Comparison of ENCODE assay signal across 12 cellular contexts in the genomic region with DNA sequence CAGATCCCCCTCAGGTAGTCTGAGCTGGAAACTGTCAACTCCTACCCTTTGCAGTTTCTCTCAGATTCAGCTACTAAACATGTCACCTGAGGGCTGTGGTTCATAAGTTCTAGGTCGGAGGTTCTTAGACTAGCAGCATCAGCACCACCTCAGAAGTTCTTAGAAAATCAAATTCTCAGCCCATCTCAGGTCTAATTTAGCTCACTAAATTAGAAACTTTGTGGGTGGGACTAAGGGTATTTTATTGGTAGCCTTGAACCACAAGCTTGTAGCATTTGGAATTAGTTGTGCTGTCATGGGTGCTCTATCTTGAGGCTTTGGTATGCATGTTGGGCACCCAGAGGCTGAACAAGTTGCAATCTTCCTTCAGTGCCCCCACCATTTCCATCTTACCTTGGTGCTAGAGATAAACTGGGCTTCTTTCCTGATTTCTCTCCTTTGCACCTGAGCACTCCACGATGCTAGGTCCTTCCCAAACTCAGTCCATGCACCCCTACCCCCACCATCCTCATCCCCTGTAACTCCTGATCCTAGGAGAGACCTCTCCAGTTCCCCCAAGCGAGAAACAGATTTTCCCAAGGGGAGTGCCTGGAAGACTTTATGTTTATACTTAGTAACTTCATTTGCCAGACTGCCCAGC. TPM values are rescaled to one million over a fixed set of nuclear protein-coding genes. Genes with fewer than 3 reads are reported as not detected.
DNase-seq lines count a peak whose midpoint lies in the region; ATAC-seq and TF ChIP-seq lines count a peak whose summit lies in the region.
"Had no signal": no experiment of that assay in that cellular context is flagged by ENCODE, and none has a peak within 500 bp of the region (broad histone marks: within the 10 kb centered on the region; RNA-seq: fewer than 3 reads in every experiment).

No MANE protein-coding gene starts in this region.

- H3K27ac ChIP-seq in IMR-90 (ENCODE audit: insufficient read depth, low read length): peak overlapping the region; percentile 32; the same call in 1 of the 2 replicates
- H3K27ac ChIP-seq in neuronal stem cell (replicated peaks; ENCODE audit: low read length): no peak overlapping the region
- no peak overlapping the region for H3K27ac ChIP-seq in psoas muscle
- no peak overlapping the region for H3K27ac ChIP-seq in trophoblast cell (ENCODE audit: low read depth, low read length)

- H3K9ac ChIP-seq in IMR-90 (ENCODE audit: low read depth, low read length): no peak overlapping the region
- no peak overlapping the region for H3K9ac ChIP-seq in neuronal stem cell (ENCODE audit: low read depth, low read length, poor library complexity)
- no peak overlapping the region for H3K9ac ChIP-seq in trophoblast cell (ENCODE audit: low read length)

- H3K56ac ChIP-seq in IMR-90 (ENCODE audit: extremely low read depth, insufficient read depth, low read length): no peak overlapping the region

- no peaks in the 10 kb centered on the region for H3K9me3 ChIP-seq in IMR-90 (ENCODE audit: control insufficient read depth, insufficient read depth, low read length)
- peaks cover 0 to 3% of the 10 kb centered on the region in 2 donors for H3K9me3 ChIP-seq in neuronal stem cell (replicated peaks in 1 of 2; ENCODE audit: control insufficient read depth in 2 of 2, insufficient read depth in 1 of 2, low read depth in 1 of 2, low read length in 2 of 2)
- no peaks in the 10 kb centered on the region for H3K9me3 ChIP-seq in psoas muscle
- H3K9me3 ChIP-seq in trophoblast cell (ENCODE audit: insufficient read depth, low read depth, low read length): no peaks in the 10 kb centered on the region
- H3K9me3 ChIP-seq: MG63 had no signal

- H4K5ac ChIP-seq in IMR-90 (ENCODE audit: low read depth, low read length): no peak overlapping the region; the same call in 1 of the 2 replicates

- no peak for TF ChIP-seq RAD21 in IMR-90 (IDR thresholded peaks at IDR 0.05; ENCODE audit: low read length)

- no peak for TF ChIP-seq POLR2A in IMR-90 (IDR thresholded peaks at IDR 0.05; ENCODE audit: low read depth, low read length)

- no peak overlapping the region for H3K4me3 ChIP-seq in GM06990 (replicated peaks; ENCODE audit: low read depth, low read length)
- no peak overlapping the region for H3K4me3 ChIP-seq in IMR-90 (ENCODE audit: insufficient read depth, low read depth, low read length)
- H3K4me3 ChIP-seq in neuronal stem cell (ENCODE audit: low read length in 2 of 2): no peak overlapping the region
- no peak overlapping the region for H3K4me3 ChIP-seq in psoas muscle
- no peak overlapping the region for H3K4me3 ChIP-seq in trophoblast cell (ENCODE audit: low read depth, low read length)
- H3K4me3 ChIP-seq: MG63 had no signal

- no TSS peak for BruUV-seq in IMR-90 (replicated peaks; lab: Mats Ljungman, UMichigan)

- TF ChIP-seq CTCF in GM06990 (IDR thresholded peaks at IDR 0.05; ENCODE audit: insufficient read depth, low read length, poor library complexity, severe bottlenecking): no peak
- TF ChIP-seq CTCF in IMR-90 (conservative IDR thresholded peaks at IDR 0.05; ENCODE audit: low read depth, low read length): no peak
- no peak for TF ChIP-seq CTCF in psoas muscle (IDR thresholded peaks at IDR 0.05)

- H2BK5ac ChIP-seq in IMR-90 (ENCODE audit: low read depth, low read length, poor library complexity, severe bottlenecking) (no peak overlapping the region), neuronal stem cell (ENCODE audit: low read length) (no peak overlapping the region), trophoblast cell (ENCODE audit: low read depth, low read length, poor library complexity) (no peak overlapping the region)

- peaks cover 2% of the 10 kb centered on the region; the same call in 1 of the 2 replicates for H3K9me1 ChIP-seq in IMR-90 (ENCODE audit: insufficient read depth, low read length)

- H3K18ac ChIP-seq in IMR-90 (ENCODE audit: low read depth, low read length) (no peak overlapping the region; the same call in 1 of the 2 replicates), neuronal stem cell (ENCODE audit: low read length) (no peak overlapping the region), trophoblast cell (ENCODE audit: low read length) (no peak overlapping the region)

- peak overlapping the region; percentile 8; the same call in 1 of the 2 replicates for H3K14ac ChIP-seq in IMR-90 (replicated peaks; ENCODE audit: low read depth, low read length)
- no peak overlapping the region for H3K14ac ChIP-seq in neuronal stem cell (ENCODE audit: low read length)
- H3K14ac ChIP-seq in trophoblast cell (ENCODE audit: low read length): no peak overlapping the region

- no CpG with 5 or more reads among the region's 3 CpGs for WGBS in IMR-90 (ENCODE audit: extremely low coverage in 2 of 2, insufficient read length in 1 of 2), 2 experiments
- no CpG with 5 or more reads among the region's 3 CpGs for WGBS in neuronal stem cell (ENCODE audit: extremely low coverage in 2 of 2, insufficient read length in 2 of 2, insufficient replicate concordance in 1 of 2), 2 donors
- WGBS in psoas muscle, 3 donors: 66 to 68% (median 67%) methylated on average over 3 of the region's 3 CpGs
- no CpG with 5 or more reads among the region's 3 CpGs for WGBS in trophoblast cell (ENCODE audit: extremely low coverage, insufficient coverage, insufficient read length)

- H3K4me3 Mint-ChIP-seq in activated naive CD8-positive, alpha-beta T cell treated with anti-CD3 and anti-CD28 coated beads for 36 hours: peak overlapping the region; percentile 75
- H3K4me3 Mint-ChIP-seq: neural crest cell, WTC11 had no signal

- CTCF ChIA-PET in IMR-90 (lab: Yijun Ruan, JAX): interaction anchor here (0.5 to 2.0 kb wide), 2 partner anchors 18 to 1505 kb away, joined by 3 to 6 read pairs; no protein-coding TSS in a partner anchor

- H3K79me1 ChIP-seq in IMR-90 (ENCODE audit: low read depth in 1 of 2, low read length in 2 of 2): no peaks in the 10 kb centered on the region
- H3K79me1 ChIP-seq in neuronal stem cell (ENCODE audit: low read depth, low read length): no peaks in the 10 kb centered on the region
- no peaks in the 10 kb centered on the region for H3K79me1 ChIP-seq in trophoblast cell (ENCODE audit: low read length)

- H2BK120ac ChIP-seq in IMR-90 (ENCODE audit: low read depth, low read length): peak overlapping the region; percentile 38
- no peak overlapping the region for H2BK120ac ChIP-seq in neuronal stem cell (ENCODE audit: low read depth, low read length)
- H2BK120ac ChIP-seq in trophoblast cell (ENCODE audit: insufficient read depth, low read length, poor library complexity): no peak overlapping the region

- H2BK15ac ChIP-seq in IMR-90 (ENCODE audit: low read depth, low read length): no peak overlapping the region
- H2BK15ac ChIP-seq in neuronal stem cell (ENCODE audit: low read length): no peak overlapping the region

- H2BK12ac ChIP-seq in neuronal stem cell (ENCODE audit: low read length) (no peak overlapping the region), trophoblast cell (ENCODE audit: low read length) (no peak overlapping the region)

- in situ Hi-C loops in IMR-90 (cut with MboI; ENCODE audit: low sequenced_read_pairs): no loop called here

- H3K27me3 Mint-ChIP-seq in activated naive CD8-positive, alpha-beta T cell treated with anti-CD3 and anti-CD28 coated beads for 36 hours: peaks cover 6% of the 10 kb centered on the region

- H4K20me1 ChIP-seq in IMR-90 (ENCODE audit: insufficient read depth, low read length): no peaks in the 10 kb centered on the region

- H4K91ac ChIP-seq in IMR-90 (ENCODE audit: insufficient read depth, low read depth, low read length): 0 out of 2 replicates have a peak overlapping the region, but pooled peaks have one; percentile 1
- no peak overlapping the region for H4K91ac ChIP-seq in neuronal stem cell (ENCODE audit: low read depth, low read length, poor library complexity)
- no peak overlapping the region for H4K91ac ChIP-seq in trophoblast cell (ENCODE audit: low read depth, low read length)

- intact Hi-C loops in IMR-90 (cut with micrococcal nuclease) (no loop called here), psoas muscle (cut with DNase I) (no loop called here)

- H4K12ac ChIP-seq in trophoblast cell (ENCODE audit: low read depth, low read length): no peak overlapping the region

- H3K4me1 ChIP-seq in IMR-90 (ENCODE audit: control insufficient read depth, insufficient read depth, low read length) (peaks cover 2% of the 10 kb centered on the region; the same call in 1 of the 2 replicates), neuronal stem cell (ENCODE audit: control insufficient read depth in 2 of 2, insufficient read depth in 1 of 2, low read depth in 1 of 2, low read length in 2 of 2) (peaks cover 5 to 7% of the 10 kb centered on the region in 2 donors), psoas muscle (no peaks in the 10 kb centered on the region), trophoblast cell (ENCODE audit: control insufficient read depth in 1 of 2, insufficient read depth in 2 of 2, low read length in 2 of 2) (peaks cover 4 to 8% of the 10 kb centered on the region in 2 experiments)

- dilution Hi-C loops in IMR-90 (cut with HindIII; ENCODE audit: low sequenced_read_pairs, unreplicated experiment): no loop called here

- H3K23ac ChIP-seq in IMR-90 (ENCODE audit: low read depth, low read length) (no peak overlapping the region), neuronal stem cell (ENCODE audit: low read depth, low read length, poor library complexity) (no peak overlapping the region), trophoblast cell (ENCODE audit: low read length) (no peak overlapping the region)

- no peak overlapping the region for H2AK5ac ChIP-seq in IMR-90 (ENCODE audit: low read depth, low read length)
- H2AK5ac ChIP-seq in neuronal stem cell (ENCODE audit: low read depth, low read length): no peak overlapping the region
- no peak overlapping the region for H2AK5ac ChIP-seq in trophoblast cell (ENCODE audit: low read length)

- H3K27ac Mint-ChIP-seq in activated naive CD8-positive, alpha-beta T cell treated with anti-CD3 and anti-CD28 coated beads for 36 hours: peak overlapping the region; percentile 98
- H3K27ac Mint-ChIP-seq: WTC11 had no signal

- H3K27me3 ChIP-seq in GM06990 (replicated peaks; ENCODE audit: control insufficient read depth, insufficient read depth, low read length) (no peaks in the 10 kb centered on the region), IMR-90 (ENCODE audit: control insufficient read depth, insufficient read depth, low read length) (peaks cover 2% of the 10 kb centered on the region; the same call in 1 of the 2 replicates), neuronal stem cell (ENCODE audit: control insufficient read depth in 3 of 3, insufficient read depth in 3 of 3, low read depth in 1 of 3, low read length in 3 of 3) (no peaks in the 10 kb centered on the region), psoas muscle (ENCODE audit: insufficient read depth in 3 of 3, low read length in 2 of 3) (peaks cover 0 to 2% (median 0%) of the 10 kb centered on the region in 3 donors), trophoblast cell (ENCODE audit: insufficient read depth, low read length) (no peaks in the 10 kb centered on the region)
- H3K27me3 ChIP-seq: MG63 had no signal

- H2AK9ac ChIP-seq in IMR-90 (replicated peaks; ENCODE audit: low read depth, low read length, poor library complexity): no peak overlapping the region

- H4K8ac ChIP-seq in IMR-90 (ENCODE audit: low read depth in 2 of 2, low read length in 2 of 2) (peak overlapping the region in 1 of 2 experiments; percentile 34; a peak in 1 of 4 replicates), neuronal stem cell (ENCODE audit: low read depth, low read length) (no peak overlapping the region), trophoblast cell (ENCODE audit: low read depth, low read length) (no peak overlapping the region)

- H2BK20ac ChIP-seq in IMR-90 (ENCODE audit: low read depth, low read length): peak overlapping the region; percentile 72

- ATAC-seq in IMR-90 (ENCODE audit: low read depth) (no peak; the same call in 1 of the 2 replicates), psoas muscle (no peak), HG02973 (IDR thresholded peaks at IDR 0.05; ENCODE audit: unreplicated experiment) (no peak)
- ATAC-seq: HCT116, Right ventricle myocardium inferior, WTC11 had no signal

- DNase-seq in GM06990 (ENCODE audit: extremely low read depth, insufficient read length): peak; percentile 56
- no peak for DNase-seq in IMR-90
- peak; percentile 38 for DNase-seq in activated naive CD8-positive, alpha-beta T cell treated with anti-CD3 and anti-CD28 coated beads for 36 hours
- no peak for DNase-seq in neuronal stem cell (ENCODE audit: low spot score)
- DNase-seq in psoas muscle: no peak
- no peak for DNase-seq in trophoblast cell

- POLR2A ChIA-PET in IMR-90 (lab: Charles Lee; ENCODE audit: unreplicated experiment): no interaction called here

- H2AFZ ChIP-seq in IMR-90 (replicated peaks; ENCODE audit: low read length, poor library complexity): no peak overlapping the region
- H2AFZ ChIP-seq in neuronal stem cell (ENCODE audit: low read length): peak overlapping the region; percentile 51
- H2AFZ ChIP-seq in trophoblast cell (ENCODE audit: insufficient read depth, low read length, poor library complexity): no peak overlapping the region

- H3K4ac ChIP-seq in IMR-90 (ENCODE audit: low read depth, low read length): peak overlapping the region; percentile 4; the same call in 1 of the 2 replicates
- no peak overlapping the region for H3K4ac ChIP-seq in neuronal stem cell (ENCODE audit: low read length)
- no peak overlapping the region for H3K4ac ChIP-seq in trophoblast cell (ENCODE audit: low read depth, low read length)

- H3K4me1 Mint-ChIP-seq in activated naive CD8-positive, alpha-beta T cell treated with anti-CD3 and anti-CD28 coated beads for 36 hours: peaks cover 67% of the 10 kb centered on the region

- no peaks in the 10 kb centered on the region for H3K79me2 ChIP-seq in trophoblast cell (ENCODE audit: control insufficient read depth, insufficient read depth, low read length, poor library complexity)

- H3K9me3 Mint-ChIP-seq in activated naive CD8-positive, alpha-beta T cell treated with anti-CD3 and anti-CD28 coated beads for 36 hours: peaks cover 5% of the 10 kb centered on the region
- H3K9me3 Mint-ChIP-seq: neural crest cell, WTC11 had no signal

- peaks cover 6% of the 10 kb centered on the region for H3K36me3 Mint-ChIP-seq in activated naive CD8-positive, alpha-beta T cell treated with anti-CD3 and anti-CD28 coated beads for 36 hours
- H3K36me3 Mint-ChIP-seq: WTC11 had no signal

- H3K4me2 ChIP-seq in IMR-90 (ENCODE audit: low read depth, low read length): no peak overlapping the region; the same call in 1 of the 2 replicates
- no peak overlapping the region for H3K4me2 ChIP-seq in neuronal stem cell (ENCODE audit: insufficient read depth, low read length, poor library complexity, severe bottlenecking)
- no peak overlapping the region for H3K4me2 ChIP-seq in trophoblast cell (ENCODE audit: low read length)

- H3K36me3 ChIP-seq in GM06990 (ENCODE audit: control insufficient read depth, insufficient read depth, low read length): no peaks in the 10 kb centered on the region; the same call in 1 of the 2 replicates
- no peaks in the 10 kb centered on the region for H3K36me3 ChIP-seq in IMR-90 (ENCODE audit: control insufficient read depth, insufficient read depth, low read length)
- no peaks in the 10 kb centered on the region for H3K36me3 ChIP-seq in neuronal stem cell (replicated peaks in 1 of 2; ENCODE audit: control insufficient read depth in 2 of 2, insufficient read depth in 2 of 2, low read length in 2 of 2)
- no peaks in the 10 kb centered on the region for H3K36me3 ChIP-seq in psoas muscle (ENCODE audit: insufficient read depth in 1 of 2, low read depth in 1 of 2)
- H3K36me3 ChIP-seq in trophoblast cell (ENCODE audit: control insufficient read depth in 1 of 2, insufficient read depth in 2 of 2, low read length in 2 of 2): no peaks in the 10 kb centered on the region
- H3K36me3 ChIP-seq: MG63 had no signal

RNA-seq across cellular contexts. Expression of a gene that starts 54.2 kb away (rescaled TPM):
- total RNA-seq in IMR-90 (2012; rRNA removed): 12.5 and 12.9 TPM in 2 replicates
- 14.1 and 15.6 TPM in 2 replicates for polyA plus RNA-seq in IMR-90 (2012; rRNA removed)
- 6.3 and 10.1 TPM in 2 replicates for polyA plus RNA-seq in IMR-90 (2012; cell fraction: cytosol; rRNA removed)
- 6.1 TPM in 2 replicates for polyA plus RNA-seq in IMR-90 (2012; cell fraction: nucleus; rRNA removed; ENCODE audit: low replicate concordance)
- 10 to 100 TPM; 72.6 to 75.9 TPM for total RNA-seq in activated naive CD8-positive, alpha-beta T cell treated with anti-CD3 and anti-CD28 coated beads for 36 hours
- polyA plus RNA-seq in neuronal stem cell (2013, experiment 1 of 2): 19.5 TPM
- 19.0 TPM for polyA plus RNA-seq in neuronal stem cell (2013, experiment 2 of 2)
- 10 to 100 TPM; 22.3 to 35.7 (median 25.0) TPM for total RNA-seq in psoas muscle
- 10 to 100 TPM; 21.9 to 26.6 (median 25.8) TPM for polyA plus RNA-seq in psoas muscle
- 4.1 and 5.7 TPM in 2 replicates for polyA plus RNA-seq in trophoblast cell (2013)

Comparison
In these comparisons a context has a peak if more than half of its experiments do, and no peak if none do; other contexts are left out.
1. DNase-seq: peak in GM06990 (single experiment) and activated naive CD8-positive, alpha-beta T cell treated with anti-CD3 and anti-CD28 coated beads for 36 hours (single experiment); none in IMR-90 (single experiment), neuronal stem cell (single experiment), psoas muscle (0 of 2) and trophoblast cell (0 of 2).